In genomic region chr16:10039220-10040096, GRCh38 we compare ENCODE assay signal across 9 cellular contexts.
DNase-seq lines count a peak whose midpoint lies in the region; TF ChIP-seq lines count a peak whose summit lies in the region.
"Had no signal": no experiment of that assay in that cellular context is flagged by ENCODE, and none has a peak within 500 bp of the region (broad histone marks: within the 10 kb centered on the region; RNA-seq: fewer than 3 reads in every experiment).

No MANE protein-coding gene starts in this region.

- H3K36me3 ChIP-seq in testis (ENCODE audit: low read depth, missing control alignments): no peaks in the 10 kb centered on the region

- peak; percentile 22 for TF ChIP-seq CTCF in astrocyte of the cerebellum (IDR thresholded peaks at IDR 0.05; ENCODE audit: low read depth, low read length, missing control alignments)
- TF ChIP-seq CTCF in testis (IDR thresholded peaks at IDR 0.05): peak in 1 of 3 experiments; percentile 15

- H3K27ac ChIP-seq in testis: no peak overlapping the region

- in situ Hi-C loops in astrocyte of the cerebellum (cut with HindIII; ENCODE audit: low sequenced_read_pairs): no loop called here

- no peaks in the 10 kb centered on the region for H3K9me3 ChIP-seq in testis

- TF ChIP-seq POLR2A in testis (IDR thresholded peaks at IDR 0.05): no peak

- WGBS in testis, 2 donors: 3 to 10% methylated on average over 13 to 28 of the region's 28 CpGs

- H3K4me1 ChIP-seq in testis: peaks cover 5% of the 10 kb centered on the region

- H3K27me3 ChIP-seq in testis: no peaks in the 10 kb centered on the region

- DNase-seq in NCI-H187 (lab: John Stamatoyannopoulos, UW): peak; percentile 13 to 31
- DNase-seq in NCI-H187 treated with DMSO at 0.1 percent for 48 hours (lab: John Stamatoyannopoulos, UW): no peak
- DNase-seq in astrocyte of the cerebellum (ENCODE audit: low read depth): no peak
- peak; percentile 75 for DNase-seq in iPS-NIHi11 (ENCODE audit: low spot score)
- peak; percentile 36 for DNase-seq in testis
- no peak for DNase-seq in activated CD8-positive, alpha-beta memory T cell treated with anti-CD3 and anti-CD28 coated beads, Interleukin-2, amount 50 U/mL, for 48 hours
- DNase-seq in NCI-H226: no peak
- no peak for DNase-seq in NCI-H1048 (lab: John Stamatoyannopoulos, UW)
- DNase-seq: AML-193 had no signal

- intact Hi-C loops in testis (cut with DNase I; ENCODE audit: low total_unique reads): no loop called here

- H3K4me3 ChIP-seq in astrocyte of the cerebellum (ENCODE audit: low read depth, low read length): peak overlapping the region; percentile 25
- peak overlapping the region in 1 of 2 donors; percentile 12 for H3K4me3 ChIP-seq in testis

Comparison
In these comparisons a context has a peak if more than half of its experiments do, and no peak if none do; other contexts are left out.
1. DNase-seq: peak in NCI-H187 (2 of 2), iPS-NIHi11 (single experiment) and testis (single experiment); none in NCI-H187 treated with DMSO at 0.1 percent for 48 hours (single experiment), astrocyte of the cerebellum (single experiment), activated CD8-positive, alpha-beta memory T cell treated with anti-CD3 and anti-CD28 coated beads, Interleukin-2, amount 50 U/mL, for 48 hours (single experiment), NCI-H226 (single experiment) and NCI-H1048 (single experiment).